11 cellular contexts compared by ENCODE assay signal in the genomic region with DNA sequence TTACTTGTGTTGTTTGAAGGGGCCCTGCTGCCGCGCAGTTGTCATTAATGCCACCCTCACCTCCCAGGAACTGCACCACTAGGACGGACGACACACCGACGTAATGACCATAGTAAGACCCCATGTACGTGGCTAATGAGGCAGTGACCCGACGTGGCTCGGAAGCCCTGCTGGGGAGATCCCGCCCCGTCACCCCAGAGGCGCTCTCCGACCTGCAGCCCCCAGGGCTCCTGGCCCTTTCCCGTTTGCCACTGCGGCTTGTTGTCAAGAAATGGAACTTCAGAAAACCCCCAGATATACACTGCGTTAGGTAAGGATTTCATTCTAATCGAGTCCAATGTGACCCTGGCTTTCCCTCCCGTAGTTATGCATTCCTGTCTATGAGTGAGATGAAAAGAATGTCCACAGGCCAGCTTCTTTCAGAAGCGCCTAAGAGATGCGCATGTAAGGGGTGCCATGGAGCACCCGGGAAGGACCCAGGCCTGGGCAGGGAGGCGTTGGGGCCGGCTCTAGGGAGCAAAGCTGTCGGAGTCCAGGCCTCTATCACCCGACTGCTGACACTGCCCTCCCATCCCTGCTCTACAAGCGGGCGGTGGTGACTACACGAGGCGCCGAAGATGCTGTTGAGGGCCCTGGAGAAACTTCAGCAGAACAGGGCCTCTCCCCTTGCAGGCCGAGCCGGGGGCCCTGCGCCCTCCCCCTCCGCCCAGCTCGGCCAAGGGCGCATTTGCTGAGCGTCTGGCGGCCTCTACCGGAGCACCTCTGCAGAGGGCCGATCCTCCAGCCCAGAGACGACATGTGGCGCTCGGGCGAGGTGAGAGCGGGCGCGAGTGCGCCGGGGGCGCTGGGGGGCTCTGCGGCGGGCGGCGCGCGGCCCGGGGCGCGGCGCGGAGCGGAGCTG. TPM values are rescaled to one million over a fixed set of nuclear protein-coding genes. Genes with fewer than 3 reads are reported as not detected.
DNase-seq lines count a peak whose midpoint lies in the region; ATAC-seq and TF ChIP-seq lines count a peak whose summit lies in the region.
"Had no signal": no experiment of that assay in that cellular context is flagged by ENCODE, and none has a peak within 500 bp of the region (broad histone marks: within the 10 kb centered on the region; RNA-seq: fewer than 3 reads in every experiment).

TSS of gene GABRA5 (plus strand) at position 765 of the 901 bp plus-strand sequence. CDS start 2,187 bp downstream, outside the sequence.

- no peak for DNase-seq in Right ventricle myocardium inferior (ENCODE audit: missing footprints)
- no peak for DNase-seq in cardiac septum (ENCODE audit: low spot score)
- DNase-seq in thyroid gland, result peak; percentile 54 to 63
- no peak for DNase-seq in effector CD8-positive, alpha-beta T cell (lab: John Stamatoyannopoulos, UW)
- DNase-seq: DND-41 had no signal

- peak within 1 kb of the TSS; percentile 12; the same call in 1 of the 2 replicates for H3K9ac ChIP-seq in iPS-20b (ENCODE audit: low read depth, low read length)

- 18 to 27% methylated on average over 20 to 26 of the region's 63 CpGs for WGBS in thyroid gland, 2 donors

- intact Hi-C loops in Right ventricle myocardium inferior (cut with DNase I), result loop anchor here (5.0 to 10.0 kb wide), 3 partner anchors 692 to 1359 kb away; no protein-coding TSS in a partner anchor
- intact Hi-C loops in cardiac septum (cut with DNase I), result loop anchor here (5.0 to 10.0 kb wide), 2 partner anchors 922 to 1174 kb away; no protein-coding TSS in a partner anchor
- intact Hi-C loops in thyroid gland (cut with DNase I), result loop anchor here (10.0 kb wide), 1 partner anchor 1362 kb away; no protein-coding TSS in a partner anchor

- peak; percentile 89 for TF ChIP-seq CTCF in VCaP (conservative IDR thresholded peaks at IDR 0.05)
- TF ChIP-seq CTCF in thyroid gland (IDR thresholded peaks at IDR 0.05), result peak in 4 of 6 experiments; percentile 37 to 68 (median 49)

- H3K27ac ChIP-seq in VCaP (no peak within 1 kb of the TSS; the same call in 1 of the 2 replicates), iPS-20b (ENCODE audit: low read length) (no peak within 1 kb of the TSS), thyroid gland (no peak within 1 kb of the TSS)
- H3K27ac ChIP-seq: adrenal gland had no signal

- peaks cover 51% of the 10 kb centered on the region for H3K27me3 ChIP-seq in iPS-20b (ENCODE audit: insufficient read depth, low read length)
- H3K27me3 ChIP-seq in thyroid gland, result peaks cover 5% of the 10 kb centered on the region

- no peaks in the 10 kb centered on the region for H3K9me3 ChIP-seq in iPS-20b (ENCODE audit: insufficient read depth, low read depth, low read length)
- no peaks in the 10 kb centered on the region for H3K9me3 ChIP-seq in thyroid gland
- H3K9me3 ChIP-seq: adrenal gland had no signal

- H3K36me3 ChIP-seq in iPS-20b (ENCODE audit: insufficient read depth, low read depth, low read length), result no peaks in the 10 kb centered on the region
- H3K36me3 ChIP-seq in thyroid gland, result no peaks in the 10 kb centered on the region
- H3K36me3 ChIP-seq: adrenal gland had no signal

- ATAC-seq in Right ventricle myocardium inferior (peak; percentile 75), HG02588 (IDR thresholded peaks at IDR 0.05; ENCODE audit: unreplicated experiment) (no peak), GM21529 (IDR thresholded peaks at IDR 0.05; ENCODE audit: unreplicated experiment) (no peak)

- H3K4me3 ChIP-seq in iPS-20b (ENCODE audit: low read length) (peak within 1 kb of the TSS; percentile 68), thyroid gland (replicated peaks in 1 of 3) (no peak within 1 kb of the TSS)
- H3K4me3 ChIP-seq: adrenal gland had no signal

- no peak for TF ChIP-seq POLR2A in thyroid gland (IDR thresholded peaks at IDR 0.05)

- peaks cover 16% of the 10 kb centered on the region; the same call in 1 of the 2 replicates for H3K4me1 ChIP-seq in iPS-20b (ENCODE audit: insufficient read depth, low read length)
- peaks cover 0 to 13% of the 10 kb centered on the region in 2 donors for H3K4me1 ChIP-seq in thyroid gland
- H3K4me1 ChIP-seq: adrenal gland had no signal

RNA-seq across cellular contexts. Expression of gene GABRA5, which starts in this region (rescaled TPM):
- not detected for total RNA-seq in Right ventricle myocardium inferior
- not detected for total RNA-seq in cardiac septum
- 1 to 10 TPM in 1 of 4 donors, not detected in 3; 5.7 TPM for total RNA-seq in thyroid gland
- total RNA-seq: adrenal gland, subcutaneous adipose tissue had no signal

Comparison
In these comparisons a context has a peak if more than half of its experiments do, and no peak if none do; other contexts are left out.
1. Peak in ATAC-seq in Right ventricle myocardium inferior; RNA of the gene not detected or under 1 TPM.
2. DNase-seq: peak in thyroid gland (2 of 2); none in Right ventricle myocardium inferior (single experiment), cardiac septum (single experiment) and effector CD8-positive, alpha-beta T cell (single experiment).